15 cellular contexts compared by ENCODE assay signal in genomic region chr5:111461934-111462333, GRCh38. TPM values are rescaled to one million over a fixed set of nuclear protein-coding genes. Genes with fewer than 3 reads are reported as not detected.
A peak's percentile ranks its signal among the peaks of the same experiment; 100 is the strongest.
DNase-seq lines count a peak whose midpoint lies in the region; ATAC-seq and TF ChIP-seq lines count a peak whose summit lies in the region.
"Had no signal": no experiment of that assay in that cellular context is flagged by ENCODE, and none has a peak within 500 bp of the region (broad histone marks: within the 10 kb centered on the region; RNA-seq: fewer than 3 reads in every experiment).

No MANE protein-coding gene starts in this region.

- H3K27ac Mint-ChIP-seq in activated naive CD4-positive, alpha-beta T cell treated with anti-CD3 and anti-CD28 coated beads, Interleukin-2, amount 50 U/mL, for 24 hours = peak overlapping the region; percentile 53
- H3K27ac Mint-ChIP-seq in activated T-helper 17 cell treated with anti-CD3 and anti-CD28 coated beads, Interleukin-2, amount 50 U/mL, for 72 hours = peak overlapping the region; percentile 31
- H3K27ac Mint-ChIP-seq in natural killer cell = no peak overlapping the region
- H3K27ac Mint-ChIP-seq: activated CD4-positive, alpha-beta memory T cell treated with anti-CD3 and anti-CD28 coated beads for 36 hours had no signal

- no peak for TF ChIP-seq POLR2A in lower leg skin (IDR thresholded peaks at IDR 0.05)

- WGBS in lower leg skin, 2 donors = 70 to 79% methylated on average over 2 of the region's 2 CpGs

- peak overlapping the region; percentile 8 for H3K4me3 Mint-ChIP-seq in activated naive CD4-positive, alpha-beta T cell treated with anti-CD3 and anti-CD28 coated beads, Interleukin-2, amount 50 U/mL, for 24 hours
- H3K4me3 Mint-ChIP-seq in activated T-helper 17 cell treated with anti-CD3 and anti-CD28 coated beads, Interleukin-2, amount 50 U/mL, for 72 hours = peak overlapping the region; percentile 7
- no peak overlapping the region for H3K4me3 Mint-ChIP-seq in natural killer cell
- H3K4me3 Mint-ChIP-seq: activated CD4-positive, alpha-beta memory T cell treated with anti-CD3 and anti-CD28 coated beads for 36 hours had no signal

- ATAC-seq in activated T-helper 17 cell treated with anti-CD3 and anti-CD28 coated beads, Interleukin-2, amount 50 U/mL, for 72 hours (replicated peaks) = no peak
- ATAC-seq in natural killer cell = no peak
- ATAC-seq in HG03045 (IDR thresholded peaks at IDR 0.05; ENCODE audit: unreplicated experiment) = no peak
- ATAC-seq: left ventricle myocardium superior had no signal

- H3K36me3 Mint-ChIP-seq in activated naive CD4-positive, alpha-beta T cell treated with anti-CD3 and anti-CD28 coated beads, Interleukin-2, amount 50 U/mL, for 24 hours = peaks cover 43% of the 10 kb centered on the region
- peaks cover 54% of the 10 kb centered on the region for H3K36me3 Mint-ChIP-seq in activated T-helper 17 cell treated with anti-CD3 and anti-CD28 coated beads, Interleukin-2, amount 50 U/mL, for 72 hours (ENCODE audit: low read depth)
- H3K36me3 Mint-ChIP-seq in natural killer cell = no peaks in the 10 kb centered on the region

- H3K9me3 Mint-ChIP-seq in activated naive CD4-positive, alpha-beta T cell treated with anti-CD3 and anti-CD28 coated beads, Interleukin-2, amount 50 U/mL, for 24 hours = no peaks in the 10 kb centered on the region
- no peaks in the 10 kb centered on the region for H3K9me3 Mint-ChIP-seq in activated T-helper 17 cell treated with anti-CD3 and anti-CD28 coated beads, Interleukin-2, amount 50 U/mL, for 72 hours
- H3K9me3 Mint-ChIP-seq in natural killer cell = peaks cover 0 to 2% of the 10 kb centered on the region in 2 donors
- H3K9me3 Mint-ChIP-seq: activated CD4-positive, alpha-beta memory T cell treated with anti-CD3 and anti-CD28 coated beads for 36 hours had no signal

- H3K4me1 Mint-ChIP-seq in activated naive CD4-positive, alpha-beta T cell treated with anti-CD3 and anti-CD28 coated beads, Interleukin-2, amount 50 U/mL, for 24 hours = peaks cover 37% of the 10 kb centered on the region
- peaks cover 15% of the 10 kb centered on the region for H3K4me1 Mint-ChIP-seq in activated T-helper 17 cell treated with anti-CD3 and anti-CD28 coated beads, Interleukin-2, amount 50 U/mL, for 72 hours
- no peaks in the 10 kb centered on the region for H3K4me1 Mint-ChIP-seq in natural killer cell

- no peak for DNase-seq in activated naive CD4-positive, alpha-beta T cell treated with anti-CD3 and anti-CD28 coated beads, Interleukin-2, amount 50 U/mL, for 16 hours
- DNase-seq in NCI-H69 (lab: John Stamatoyannopoulos, UW) (peak; percentile 44), natural killer cell (no peak), lower leg skin (ENCODE audit: low spot score in 2 of 2) (no peak)
- DNase-seq: activated CD4-positive, alpha-beta memory T cell treated with anti-CD3 and anti-CD28 coated beads for 36 hours; activated effector memory CD4-positive, alpha-beta T cell treated with Interleukin-2 at 50 U/mL for 16 hours; left ventricle myocardium superior; NCI-H446; stimulated activated naive CD4-positive, alpha-beta T cell treated with Interleukin-2 at 50 U/mL for 16 hours; SW 1271 had no signal

- no peak overlapping the region for H3K4me3 ChIP-seq in lower leg skin (ENCODE audit: low read depth, poor library complexity, severe bottlenecking)
- H3K4me3 ChIP-seq: K562, thoracic aorta had no signal

- no peaks in the 10 kb centered on the region for H3K27me3 Mint-ChIP-seq in activated naive CD4-positive, alpha-beta T cell treated with anti-CD3 and anti-CD28 coated beads, Interleukin-2, amount 50 U/mL, for 24 hours
- H3K27me3 Mint-ChIP-seq in activated T-helper 17 cell treated with anti-CD3 and anti-CD28 coated beads, Interleukin-2, amount 50 U/mL, for 72 hours = no peaks in the 10 kb centered on the region
- peaks cover 8 to 19% of the 10 kb centered on the region in 2 donors for H3K27me3 Mint-ChIP-seq in natural killer cell (ENCODE audit: low read depth in 2 of 2)
- H3K27me3 Mint-ChIP-seq: activated CD4-positive, alpha-beta memory T cell treated with anti-CD3 and anti-CD28 coated beads for 36 hours had no signal

- intact Hi-C loops in natural killer cell (cut with micrococcal nuclease) = no loop called here
- intact Hi-C loops in lower leg skin (cut with DNase I; ENCODE audit: low total_unique reads) = no loop called here

- TF ChIP-seq CTCF in natural killer cell (IDR thresholded peaks at IDR 0.05) (no peak), lower leg skin (IDR thresholded peaks at IDR 0.05) (no peak)

RNA-seq across cellular contexts. Expression of gene STARD4, which starts 50.4 kb away (rescaled TPM):
- 100 to 1,000 TPM in 1 of 2 donors, 10 to 100 TPM in 1; 48.7 to 102 TPM for total RNA-seq in activated T-helper 17 cell treated with anti-CD3 and anti-CD28 coated beads, Interleukin-2, amount 50 U/mL, for 72 hours
- 10 to 100 TPM; 53.3 to 90.2 (median 53.6) TPM for total RNA-seq in natural killer cell
- 1 to 10 TPM in 3 of 4 donors, under 1 TPM in 1; 0.34 to 3.2 (median 2.9) TPM for total RNA-seq in lower leg skin

Comparison
In these comparisons a context has a peak if more than half of its experiments do, and no peak if none do; other contexts are left out.
1. H3K27ac Mint-ChIP-seq: peak in activated naive CD4-positive, alpha-beta T cell treated with anti-CD3 and anti-CD28 coated beads, Interleukin-2, amount 50 U/mL, for 24 hours (single experiment) and activated T-helper 17 cell treated with anti-CD3 and anti-CD28 coated beads, Interleukin-2, amount 50 U/mL, for 72 hours (single experiment); none in natural killer cell (0 of 2).
2. RNA of gene STARD4, which starts 50.4 kb away (total RNA-seq): 48.7 to 102 TPM in activated T-helper 17 cell treated with anti-CD3 and anti-CD28 coated beads, Interleukin-2, amount 50 U/mL, for 72 hours and 53.3 to 90.2 TPM in natural killer cell; 0.34 to 3.2 TPM in lower leg skin; every median in the first group is over 10 times any median in the second.